Comparison of ENCODE assay signal across 8 cellular contexts in genomic region chr3:75785091-75785755, GRCh38. TPM values are rescaled to one million over a fixed set of nuclear protein-coding genes. Genes with fewer than 3 reads are reported as not detected.
DNase-seq lines count a peak whose midpoint lies in the region; ATAC-seq, FAIRE-seq and TF ChIP-seq lines count a peak whose summit lies in the region.
"Not testable (repeated sequence)": the region's sequence is repeated elsewhere in the genome, so short reads cannot be mapped to it uniquely, and the experiment has no call there.

Gene ZNF717, minus strand, starts transcription at chr3:75785549. Its CDS starts 2,187 bp downstream, at chr3:75783362.

- DNase-seq in COR-L47 (lab: John Stamatoyannopoulos, UW): peak; percentile 70
- peak; percentile 71 to 95 for DNase-seq in HL-60 (ENCODE audit: low read depth in 1 of 2, low spot score in 1 of 2)
- peak; percentile 51 for DNase-seq in NCI-H774 (lab: John Stamatoyannopoulos, UW)
- DNase-seq in activated CD4-positive, alpha-beta T cell treated with anti-CD3 and anti-CD28 coated beads, Interleukin-2, amount 50 U/mL, for 24 hours (ENCODE audit: low read depth in 1 of 2, low spot score in 1 of 2): peak; percentile 92 to 93
- peak; percentile 72 for DNase-seq in bronchial epithelial cell (ENCODE audit: low read depth)
- DNase-seq in right atrium auricular region (ENCODE audit: low spot score): peak; percentile 96
- DNase-seq in ovary: peak; percentile 93 to 98 (median 96)
- DNase-seq in stimulated activated effector memory CD8-positive, alpha-beta T cell treated with anti-CD3 and anti-CD28 coated beads, Interleukin-12 subunit alpha, Interleukin-12 subunit beta, amount 100 ng/mL, for 72 hours (ENCODE audit: low spot score in 2 of 2): peak; percentile 76 to 94

- not testable (repeated sequence) for H3K4me1 Mint-ChIP-seq in stimulated activated effector memory CD8-positive, alpha-beta T cell treated with anti-CD3 and anti-CD28 coated beads, Interleukin-12 subunit alpha, Interleukin-12 subunit beta, amount 100 ng/mL, for 72 hours

- H3K36me3 ChIP-seq in bronchial epithelial cell (ENCODE audit: control insufficient read depth, insufficient read depth, low read length); right atrium auricular region; ovary: not testable (repeated sequence)

- peak within 1 kb of the TSS; percentile 76 for H3K4me3 Mint-ChIP-seq in stimulated activated effector memory CD8-positive, alpha-beta T cell treated with anti-CD3 and anti-CD28 coated beads, Interleukin-12 subunit alpha, Interleukin-12 subunit beta, amount 100 ng/mL, for 72 hours

- H3K36me3 Mint-ChIP-seq in stimulated activated effector memory CD8-positive, alpha-beta T cell treated with anti-CD3 and anti-CD28 coated beads, Interleukin-12 subunit alpha, Interleukin-12 subunit beta, amount 100 ng/mL, for 72 hours: not testable (repeated sequence)

- H3K9me3 Mint-ChIP-seq in stimulated activated effector memory CD8-positive, alpha-beta T cell treated with anti-CD3 and anti-CD28 coated beads, Interleukin-12 subunit alpha, Interleukin-12 subunit beta, amount 100 ng/mL, for 72 hours: peaks cover 18% of the 10 kb centered on the region

- ATAC-seq in stimulated activated effector memory CD8-positive, alpha-beta T cell treated with anti-CD3 and anti-CD28 coated beads, Interleukin-12 subunit alpha, Interleukin-12 subunit beta, amount 100 ng/mL, for 72 hours: not testable (repeated sequence)

- TF ChIP-seq POLR2A in ovary (IDR thresholded peaks at IDR 0.05): peak; percentile 64

- not testable (repeated sequence) for H3K27me3 ChIP-seq in HL-60 (ENCODE audit: insufficient read depth, poor library complexity, severe bottlenecking); bronchial epithelial cell (ENCODE audit: control insufficient read depth, insufficient read depth, low read length); right atrium auricular region; ovary

- H3K27ac ChIP-seq in HL-60 (replicated peaks) (peak within 1 kb of the TSS; percentile 88), right atrium auricular region (peak within 1 kb of the TSS; percentile 83 to 90), ovary (peak within 1 kb of the TSS; percentile 73 to 86)

- intact Hi-C loops in ovary (cut with DNase I): not testable (repeated sequence)

- WGBS in ovary, 3 donors: 2 to 7% (median 4%) methylated on average over 29 to 51 of the region's 51 CpGs

- FAIRE-seq in bronchial epithelial cell (lab: Jason Lieb, UNC): not testable (repeated sequence)

- H3K4me3 ChIP-seq in HL-60 (replicated peaks; ENCODE audit: insufficient read depth, low read length) (peak within 1 kb of the TSS; percentile 51), bronchial epithelial cell (ENCODE audit: low read depth, low read length) (peak within 1 kb of the TSS; percentile 58), right atrium auricular region (peak within 1 kb of the TSS; percentile 66 to 80), ovary (peak within 1 kb of the TSS; percentile 89)

- peak within 1 kb of the TSS; percentile 96 for H3K27ac Mint-ChIP-seq in stimulated activated effector memory CD8-positive, alpha-beta T cell treated with anti-CD3 and anti-CD28 coated beads, Interleukin-12 subunit alpha, Interleukin-12 subunit beta, amount 100 ng/mL, for 72 hours

- not testable (repeated sequence) for H3K4me1 ChIP-seq in right atrium auricular region; ovary (ENCODE audit: insufficient read depth)

- TF ChIP-seq EP300 in ovary (IDR thresholded peaks at IDR 0.05): not testable (repeated sequence)

- not testable (repeated sequence) for H3K9me3 ChIP-seq in right atrium auricular region, ovary

- TF ChIP-seq CTCF in HL-60 (IDR thresholded peaks at IDR 0.05; ENCODE audit: insufficient read depth, low read length); bronchial epithelial cell (IDR thresholded peaks at IDR 0.05; ENCODE audit: insufficient read depth, low read length, severe bottlenecking): not testable (repeated sequence)
- TF ChIP-seq CTCF in right atrium auricular region (IDR thresholded peaks at IDR 0.05): peak in 1 of 2 donors; percentile 37
- peak in 1 of 3 donors; percentile 40 for TF ChIP-seq CTCF in ovary (IDR thresholded peaks at IDR 0.05)

RNA-seq across cellular contexts. Expression of gene ZNF717, which starts in this region (rescaled TPM):
- total RNA-seq in bronchial epithelial cell (13.7 and 21.4 TPM in 2 replicates), right atrium auricular region (1 to 10 TPM; 4.3 to 6.7 TPM), ovary (10 to 100 TPM; 13.9 to 23.0 (median 19.4) TPM)
- 10 to 100 TPM in 1 of 2 donors, 1 to 10 TPM in 1; 8.6 to 10.9 TPM for polyA plus RNA-seq in ovary
